Comparison of ENCODE assay signal across 19 cellular contexts in the genomic region with DNA sequence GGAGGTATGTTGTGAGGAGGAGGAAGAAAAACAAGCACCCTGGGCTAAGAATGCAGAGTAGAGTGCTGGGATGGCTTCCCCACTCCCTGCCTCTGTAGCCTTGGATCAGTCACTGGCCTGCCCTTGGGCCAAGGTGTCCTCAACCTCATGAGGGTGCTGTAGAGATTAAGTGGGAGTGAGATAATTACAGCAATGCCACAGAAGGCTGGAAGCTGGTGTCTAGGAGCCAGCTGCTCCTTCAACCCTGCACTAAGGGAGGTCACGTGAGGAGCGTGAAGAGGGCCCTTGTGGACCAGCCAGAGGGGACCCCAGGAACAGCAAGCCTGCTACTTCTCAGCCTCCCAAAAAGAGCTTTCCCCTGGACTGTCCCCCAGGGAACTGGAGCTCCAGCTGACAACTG.
"Had no signal": no experiment of that assay in that cellular context is flagged by ENCODE, and none has a peak within 500 bp of the region (broad histone marks: within the 10 kb centered on the region; RNA-seq: fewer than 3 reads in every experiment).

No MANE protein-coding gene starts in this region.

- H3K27ac ChIP-seq: body of pancreas, dorsolateral prefrontal cortex, epithelial cell of prostate, suprapubic skin, upper lobe of right lung had no signal

- ATAC-seq: activated CD4-positive, alpha-beta T cell treated with anti-CD3 and anti-CD28 coated beads for 36 hours; body of pancreas; heart left ventricle; left ventricle myocardium superior; upper lobe of right lung; WTC11 had no signal

- H3K9me3 Mint-ChIP-seq: activated naive CD8-positive, alpha-beta T cell treated with anti-CD3 and anti-CD28 coated beads for 36 hours; endodermal cell; stimulated activated naive CD8-positive, alpha-beta T cell treated with anti-CD3 and anti-CD28 coated beads, Interleukin-15, Interleukin-2, amounts not matched to agents 100 ng/mL and 50 ng/mL, for 24 hours; WTC11 had no signal

- H3K4me1 Mint-ChIP-seq: activated CD4-positive, alpha-beta T cell treated with anti-CD3 and anti-CD28 coated beads for 36 hours; activated naive CD8-positive, alpha-beta T cell treated with anti-CD3 and anti-CD28 coated beads for 36 hours; WTC11 had no signal

- H3K4me1 ChIP-seq: suprapubic skin, upper lobe of right lung had no signal

- H3K4me3 Mint-ChIP-seq: activated CD4-positive, alpha-beta T cell treated with anti-CD3 and anti-CD28 coated beads for 36 hours; activated naive CD8-positive, alpha-beta T cell treated with anti-CD3 and anti-CD28 coated beads for 36 hours; endodermal cell; stimulated activated naive CD8-positive, alpha-beta T cell treated with anti-CD3 and anti-CD28 coated beads, Interleukin-15, Interleukin-2, amounts not matched to agents 100 ng/mL and 50 ng/mL, for 24 hours; WTC11 had no signal

- H3K36me3 Mint-ChIP-seq: activated naive CD8-positive, alpha-beta T cell treated with anti-CD3 and anti-CD28 coated beads for 36 hours; WTC11 had no signal

- H3K27ac Mint-ChIP-seq: activated CD4-positive, alpha-beta T cell treated with anti-CD3 and anti-CD28 coated beads for 36 hours; activated naive CD8-positive, alpha-beta T cell treated with anti-CD3 and anti-CD28 coated beads for 36 hours; endodermal cell; progenitor cell of endocrine pancreas; stimulated activated naive CD8-positive, alpha-beta T cell treated with anti-CD3 and anti-CD28 coated beads, Interleukin-15, Interleukin-2, amounts not matched to agents 100 ng/mL and 50 ng/mL, for 24 hours; WTC11 had no signal

- H3K4me3 ChIP-seq: body of pancreas, dorsolateral prefrontal cortex, heart left ventricle, suprapubic skin, upper lobe of right lung had no signal

- H3K36me3 ChIP-seq: heart left ventricle, suprapubic skin, upper lobe of right lung had no signal

- H3K27me3 ChIP-seq: body of pancreas, dorsolateral prefrontal cortex, heart left ventricle, suprapubic skin, upper lobe of right lung had no signal

- H3K9me3 ChIP-seq: body of pancreas, heart left ventricle, suprapubic skin, upper lobe of right lung had no signal

- DNase-seq: activated CD4-positive, alpha-beta T cell treated with anti-CD3 and anti-CD28 coated beads for 36 hours; activated CD4-positive, alpha-beta T cell treated with anti-CD3 and anti-CD28 coated beads, Interleukin-2, amount 50 U/mL, for 48 hours; activated naive CD4-positive, alpha-beta T cell; activated naive CD8-positive, alpha-beta T cell treated with anti-CD3 and anti-CD28 coated beads for 36 hours; amniotic stem cell; body of pancreas; dorsolateral prefrontal cortex; endodermal cell; heart left ventricle; left ventricle myocardium superior; stimulated activated CD4-positive, alpha-beta T cell treated with anti-CD3 and anti-CD28 coated beads, Interleukin-12 subunit alpha, Interleukin-12 subunit beta, amount 100 ng/mL, for 4 hours; stimulated activated CD4-positive, alpha-beta T cell treated with anti-CD3 and anti-CD28 coated beads, Interleukin-1b, Interleukin-23, amount 100 ng/mL, for 48 hours; stimulated activated CD8-positive, alpha-beta memory T cell treated with anti-CD3 and anti-CD28 coated beads, Interleukin-4, amount 100 ng/mL, for 48 hours; upper lobe of right lung had no signal
